Comparison of ENCODE assay signal across 17 cellular contexts in genomic region chr1:198876371-198876871, GRCh38.
A peak's percentile ranks its signal among the peaks of the same experiment; 100 is the strongest.
DNase-seq lines count a peak whose midpoint lies in the region; ATAC-seq and TF ChIP-seq lines count a peak whose summit lies in the region.
"Had no signal": no experiment of that assay in that cellular context is flagged by ENCODE, and none has a peak within 500 bp of the region (broad histone marks: within the 10 kb centered on the region; RNA-seq: fewer than 3 reads in every experiment).

No MANE protein-coding gene starts in this region.

- CTCF ChIA-PET in HEK293 (lab: Yijun Ruan, JAX): interaction anchor here (1.0 kb wide), 1 partner anchor 9 kb away, joined by 3 read pairs; no protein-coding TSS in a partner anchor

- DNase-seq in NCI-H69 (lab: John Stamatoyannopoulos, UW) (peak; percentile 94), glutamatergic neuron (peak; percentile 18), progenitor cell of endocrine pancreas (ENCODE audit: low spot score, unreplicated experiment) (no peak), amniotic stem cell (lab: John Stamatoyannopoulos, UW) (no peak)
- DNase-seq in activated T-cell treated with anti-CD3 and anti-CD28 coated beads, Interleukin-2, amount 50 U/mL, for 72 hours: no peak
- DNase-seq: activated CD8-positive, alpha-beta memory T cell treated with anti-CD3 and anti-CD28 coated beads, Interleukin-2, amount 50 U/mL, for 48 hours; aorta; erythroblast; immature natural killer cell; NCI-H2171; stimulated activated CD4-positive, alpha-beta T cell treated with anti-CD3 and anti-CD28 coated beads, Interleukin-12 subunit alpha, Interleukin-12 subunit beta, amount 100 ng/mL, for 4 hours; stimulated activated CD8-positive, alpha-beta memory T cell treated with anti-CD3 and anti-CD28 coated beads, Interleukin-4, amount 100 ng/mL, for 48 hours had no signal

- H3K27ac Mint-ChIP-seq in glutamatergic neuron (ENCODE audit: unreplicated experiment) (peak overlapping the region; percentile 62), progenitor cell of endocrine pancreas (no peak overlapping the region)
- no peak overlapping the region for H3K27ac Mint-ChIP-seq in activated T-cell treated with anti-CD3 and anti-CD28 coated beads, Interleukin-2, amount 50 U/mL, for 72 hours
- H3K27ac Mint-ChIP-seq: immature natural killer cell had no signal

- H3K9me3 Mint-ChIP-seq in glutamatergic neuron (ENCODE audit: unreplicated experiment): peaks cover 1% of the 10 kb centered on the region
- no peaks in the 10 kb centered on the region for H3K9me3 Mint-ChIP-seq in progenitor cell of endocrine pancreas (ENCODE audit: low read depth)
- peaks cover 2 to 10% of the 10 kb centered on the region in 2 donors for H3K9me3 Mint-ChIP-seq in activated T-cell treated with anti-CD3 and anti-CD28 coated beads, Interleukin-2, amount 50 U/mL, for 72 hours

- POLR2A ChIA-PET in HEK293 (lab: Yijun Ruan, JAX): interaction anchor here (1.4 kb wide), 1 partner anchor 61 kb away, joined by 3 read pairs; no protein-coding TSS in a partner anchor

- H3K4me3 Mint-ChIP-seq in glutamatergic neuron (ENCODE audit: unreplicated experiment) (no peak overlapping the region), progenitor cell of endocrine pancreas (ENCODE audit: low read depth) (no peak overlapping the region)
- H3K4me3 Mint-ChIP-seq in activated T-cell treated with anti-CD3 and anti-CD28 coated beads, Interleukin-2, amount 50 U/mL, for 72 hours: no peak overlapping the region
- H3K4me3 Mint-ChIP-seq: immature natural killer cell had no signal

- H3K4me1 Mint-ChIP-seq in glutamatergic neuron (ENCODE audit: low read depth, unreplicated experiment): peaks cover 1% of the 10 kb centered on the region
- peaks cover 1% of the 10 kb centered on the region for H3K4me1 Mint-ChIP-seq in progenitor cell of endocrine pancreas (ENCODE audit: low read depth)
- H3K4me1 Mint-ChIP-seq in activated T-cell treated with anti-CD3 and anti-CD28 coated beads, Interleukin-2, amount 50 U/mL, for 72 hours (ENCODE audit: low read depth): peaks cover 33% of the 10 kb centered on the region

- H3K27me3 Mint-ChIP-seq in glutamatergic neuron (ENCODE audit: unreplicated experiment) (no peaks in the 10 kb centered on the region), progenitor cell of endocrine pancreas (no peaks in the 10 kb centered on the region)
- H3K27me3 Mint-ChIP-seq in activated T-cell treated with anti-CD3 and anti-CD28 coated beads, Interleukin-2, amount 50 U/mL, for 72 hours (ENCODE audit: low read depth): no peaks in the 10 kb centered on the region

- no peaks in the 10 kb centered on the region for H3K9me3 ChIP-seq in HEK293 (ENCODE audit: control insufficient read depth, insufficient read depth, low read depth, low read length)

- no peak overlapping the region for H3K27ac ChIP-seq in HEK293 (ENCODE audit: extremely low read depth, low read depth, low read length)
- H3K27ac ChIP-seq: RWPE1 had no signal

- H3K36me3 ChIP-seq in HEK293 (ENCODE audit: control insufficient read depth in 2 of 2, insufficient read depth in 1 of 2, low read length in 2 of 2): no peaks in the 10 kb centered on the region

- TF ChIP-seq CTCF in HEK293 (tag by site-specific recombination; IDR thresholded peaks at IDR 0.05) (no peak), glutamatergic neuron (IDR thresholded peaks at IDR 0.05; ENCODE audit: partially characterized antibody, unreplicated experiment) (no peak), progenitor cell of endocrine pancreas (IDR thresholded peaks at IDR 0.05; ENCODE audit: unreplicated experiment) (peak; percentile 11)

- H3K4me1 ChIP-seq in HEK293 (ENCODE audit: control insufficient read depth, insufficient read depth, low read length): peaks cover 4% of the 10 kb centered on the region

- H3K36me3 Mint-ChIP-seq in glutamatergic neuron (ENCODE audit: unreplicated experiment): no peaks in the 10 kb centered on the region
- H3K36me3 Mint-ChIP-seq in progenitor cell of endocrine pancreas (ENCODE audit: insufficient read depth): no peaks in the 10 kb centered on the region
- H3K36me3 Mint-ChIP-seq in activated T-cell treated with anti-CD3 and anti-CD28 coated beads, Interleukin-2, amount 50 U/mL, for 72 hours (ENCODE audit: insufficient read depth in 2 of 2): peaks cover 9 to 21% of the 10 kb centered on the region in 2 donors

- no peak overlapping the region for H3K4me3 ChIP-seq in HEK293 (ENCODE audit: low read depth, low read length)
- H3K4me3 ChIP-seq: BLaER1 treated with 17β-estradiol and CSF1 and Interleukin-3, amounts not matched to agents 10 nM and 100 nM had no signal

- no peak for ATAC-seq in activated T-cell treated with anti-CD3 and anti-CD28 coated beads, Interleukin-2, amount 50 U/mL, for 72 hours (replicated peaks in 1 of 2)
- no peak for ATAC-seq in HG03135 (IDR thresholded peaks at IDR 0.05; ENCODE audit: unreplicated experiment)
- no peak for ATAC-seq in GM19395 (IDR thresholded peaks at IDR 0.05; ENCODE audit: unreplicated experiment)

TF ChIP-seq in HEK293, 187 proteins besides CTCF, POLR2A, EP300 and RAD21:
- TF ChIP-seq SALL2 (tag by site-specific recombination; IDR thresholded peaks at IDR 0.05; ENCODE audit: borderline replicate concordance) (no peak), TRIM28 (IDR thresholded peaks at IDR 0.05; ENCODE audit: borderline replicate concordance, low read length) (peak; percentile 58; the same call in 1 of the 2 replicates), TCF7L2 (IDR thresholded peaks at IDR 0.05; ENCODE audit: borderline replicate concordance, low read depth, low read length) (no peak), ZNF600 (tag by site-specific recombination; IDR thresholded peaks at IDR 0.05) (no peak), HOXA7 (CRISPR knock-in tag; IDR thresholded peaks at IDR 0.05; ENCODE audit: borderline replicate concordance) (no peak), MZF1 (tag by site-specific recombination; IDR thresholded peaks at IDR 0.05; ENCODE audit: borderline replicate concordance) (peak; percentile 21; the same call in 1 of the 2 replicates), KLF17 (tag by site-specific recombination; IDR thresholded peaks at IDR 0.05) (no peak), ZNF433 (tag by site-specific recombination; IDR thresholded peaks at IDR 0.05; ENCODE audit: low read depth) (no peak), AEBP2 (tag by site-specific recombination; IDR thresholded peaks at IDR 0.05; ENCODE audit: borderline replicate concordance) (no peak), REST (tag by site-specific recombination; IDR thresholded peaks at IDR 0.05) (no peak), ZNF157 (tag by site-specific recombination; IDR thresholded peaks at IDR 0.05) (no peak)

Comparison
In these comparisons a context has a peak if more than half of its experiments do, and no peak if none do; other contexts are left out.
1. DNase-seq: peak in NCI-H69 (single experiment) and glutamatergic neuron (single experiment); none in progenitor cell of endocrine pancreas (single experiment), activated T-cell treated with anti-CD3 and anti-CD28 coated beads, Interleukin-2, amount 50 U/mL, for 72 hours (0 of 2) and amniotic stem cell (single experiment).